In genomic region chr17:43367588-43368242, GRCh38 we compare ENCODE assay signal across 8 cellular contexts. TPM values are rescaled to one million over a fixed set of nuclear protein-coding genes. Genes with fewer than 3 reads are reported as not detected.
DNase-seq lines count a peak whose midpoint lies in the region; ATAC-seq and TF ChIP-seq lines count a peak whose summit lies in the region.

No MANE protein-coding gene starts in this region.

- peak overlapping the region; percentile 57 for H3K4me3 ChIP-seq in suprapubic skin

- no peak for TF ChIP-seq EP300 in suprapubic skin (IDR thresholded peaks at IDR 0.05)

- H3K27ac ChIP-seq in suprapubic skin: peak overlapping the region; percentile 98

- DNase-seq in stimulated activated CD4-positive, alpha-beta T cell treated with anti-CD3 and anti-CD28 coated beads, Interleukin-12 subunit alpha, Interleukin-12 subunit beta, amount 100 ng/mL, for 48 hours (ENCODE audit: low read depth in 2 of 3, low spot score in 1 of 3): peak in 2 of 3 donors; percentile 29 to 52
- DNase-seq in stimulated activated CD4-positive, alpha-beta T cell treated with anti-CD3 and anti-CD28 coated beads, Interleukin-4, amount 100 ng/mL, for 1 hour: no peak
- DNase-seq in NCI-H1930 (lab: John Stamatoyannopoulos, UW) (peak; percentile 71 to 76), T1000 (lab: John Stamatoyannopoulos, UW) (peak; percentile 97), dermis microvascular lymphatic vessel endothelial cell (ENCODE audit: low read depth in 2 of 2) (peak; percentile 72 to 74), lung microvascular endothelial cell (ENCODE audit: low read depth in 2 of 2) (peak; percentile 80 to 88), suprapubic skin (ENCODE audit: low spot score in 2 of 2) (no peak)

- no peaks in the 10 kb centered on the region for H3K36me3 ChIP-seq in suprapubic skin

- peaks cover 23% of the 10 kb centered on the region for H3K4me1 ChIP-seq in suprapubic skin

- H3K27me3 ChIP-seq in suprapubic skin: no peaks in the 10 kb centered on the region

- peak; percentile 51 for ATAC-seq in HG02798 (IDR thresholded peaks at IDR 0.05; ENCODE audit: poor library complexity, unreplicated experiment)

- peak; percentile 33 to 46 for TF ChIP-seq POLR2A in suprapubic skin (IDR thresholded peaks at IDR 0.05)

- TF ChIP-seq CTCF in suprapubic skin (IDR thresholded peaks at IDR 0.05): no peak

- 31% methylated on average over 18 of the region's 18 CpGs for WGBS in suprapubic skin

- no peaks in the 10 kb centered on the region for H3K9me3 ChIP-seq in suprapubic skin

RNA-seq across cellular contexts. Expression of gene ARL4D, which starts 31.1 kb away (rescaled TPM):
- total RNA-seq in dermis microvascular lymphatic vessel endothelial cell: 0.77 and 1.5 TPM in 2 replicates
- total RNA-seq in lung microvascular endothelial cell: 1.1 and 2.2 TPM in 2 replicates
- total RNA-seq in suprapubic skin: 10 to 100 TPM; 26.7 to 50.9 (median 32.2) TPM

Comparison
In these comparisons a context has a peak if more than half of its experiments do, and no peak if none do; other contexts are left out.
1. DNase-seq: peak in stimulated activated CD4-positive, alpha-beta T cell treated with anti-CD3 and anti-CD28 coated beads, Interleukin-12 subunit alpha, Interleukin-12 subunit beta, amount 100 ng/mL, for 48 hours (2 of 3), NCI-H1930 (2 of 2), T1000 (single experiment), dermis microvascular lymphatic vessel endothelial cell (2 of 2) and lung microvascular endothelial cell (2 of 2); none in stimulated activated CD4-positive, alpha-beta T cell treated with anti-CD3 and anti-CD28 coated beads, Interleukin-4, amount 100 ng/mL, for 1 hour (single experiment) and suprapubic skin (0 of 2).